10 cellular contexts compared by ENCODE assay signal in genomic region chr12:24997496-24997895, GRCh38. TPM values are rescaled to one million over a fixed set of nuclear protein-coding genes. Genes with fewer than 3 reads are reported as not detected.
DNase-seq lines count a peak whose midpoint lies in the region; ATAC-seq and TF ChIP-seq lines count a peak whose summit lies in the region.
"Had no signal": no experiment of that assay in that cellular context is flagged by ENCODE, and none has a peak within 500 bp of the region (broad histone marks: within the 10 kb centered on the region; RNA-seq: fewer than 3 reads in every experiment).

No MANE protein-coding gene starts in this region.

- DNase-seq in GM12865 (ENCODE audit: low read depth): peak; percentile 31
- peak; percentile 23 for DNase-seq in fibroblast of peridontal ligament (ENCODE audit: extremely low read depth)
- DNase-seq in posterior vena cava (ENCODE audit: low spot score): no peak
- no peak for DNase-seq in NCI-H2107 treated with DMSO at 0.1 percent for 48 hours (lab: John Stamatoyannopoulos, UW; ENCODE audit: unreplicated experiment)
- DNase-seq in Right ventricle myocardium inferior (ENCODE audit: missing footprints): no peak
- no peak for DNase-seq in NCI-H226
- DNase-seq: NCI-H2107 had no signal

- ATAC-seq in GM21528 (IDR thresholded peaks at IDR 0.05; ENCODE audit: low FRiP score, unreplicated experiment) (peak; percentile 17), HG03378 (IDR thresholded peaks at IDR 0.05; ENCODE audit: unreplicated experiment) (peak; percentile 10), Right ventricle myocardium inferior (no peak)

- intact Hi-C loops in posterior vena cava (cut with DNase I) (loop anchor here in 1 of 2 donors (10.0 kb wide), 1 partner anchor 127 kb away; no protein-coding TSS in a partner anchor), Right ventricle myocardium inferior (cut with DNase I) (no loop called here)

- peak overlapping the region; percentile 37 for H3K4me3 ChIP-seq in GM12865 (ENCODE audit: low read depth, low read length)
- H3K4me3 ChIP-seq: neural progenitor cell had no signal

- no peak for TF ChIP-seq CTCF in GM12865 (IDR thresholded peaks at IDR 0.05; ENCODE audit: insufficient read depth, low read depth, low read length, missing control alignments)

RNA-seq across cellular contexts. Expression of gene BCAT1, which starts 48.6 kb away (rescaled TPM):
- total RNA-seq in posterior vena cava (10 to 100 TPM; 44.3 to 45.1 TPM), Right ventricle myocardium inferior (5.8 TPM)

Comparison
In these comparisons a context has a peak if more than half of its experiments do, and no peak if none do; other contexts are left out.
1. DNase-seq: peak in GM12865 (single experiment) and fibroblast of peridontal ligament (single experiment); none in posterior vena cava (single experiment), NCI-H2107 treated with DMSO at 0.1 percent for 48 hours (single experiment), Right ventricle myocardium inferior (single experiment) and NCI-H226 (single experiment).